ENCODE assay signal across 8 cellular contexts in the genomic region with DNA sequence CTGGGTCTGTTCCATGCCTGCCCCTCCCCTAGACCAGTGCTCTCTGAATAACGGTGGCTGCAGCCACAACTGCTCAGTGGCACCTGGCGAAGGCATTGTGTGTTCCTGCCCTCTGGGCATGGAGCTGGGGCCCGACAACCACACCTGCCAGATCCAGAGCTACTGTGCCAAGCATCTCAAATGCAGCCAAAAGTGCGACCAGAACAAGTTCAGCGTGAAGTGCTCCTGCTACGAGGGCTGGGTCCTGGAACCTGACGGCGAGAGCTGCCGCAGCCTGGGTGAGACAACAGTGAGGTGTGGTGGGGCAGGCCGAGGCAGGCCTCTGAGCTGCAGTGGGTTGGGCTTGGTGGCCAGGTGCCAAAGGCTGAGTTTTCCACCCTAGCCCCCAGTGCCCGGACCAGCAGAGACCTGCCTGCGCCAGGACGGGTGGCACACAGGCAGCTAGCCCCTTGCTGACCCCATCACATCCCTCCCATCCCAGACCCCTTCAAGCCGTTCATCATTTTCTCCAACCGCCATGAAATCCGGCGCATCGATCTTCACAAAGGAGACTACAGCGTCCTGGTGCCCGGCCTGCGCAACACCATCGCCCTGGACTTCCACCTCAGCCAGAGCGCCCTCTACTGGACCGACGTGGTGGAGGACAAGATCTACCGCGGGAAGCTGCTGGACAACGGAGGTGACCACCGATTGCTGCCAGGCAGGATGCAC. TPM values are rescaled to one million over a fixed set of nuclear protein-coding genes. Genes with fewer than 3 reads are reported as not detected.
A peak's percentile ranks its signal among the peaks of the same experiment; 100 is the strongest.
DNase-seq lines count a peak whose midpoint lies in the region; ATAC-seq and TF ChIP-seq lines count a peak whose summit lies in the region.

No MANE protein-coding gene starts in this region.

- H3K9ac ChIP-seq in OCI-LY3 (ENCODE audit: low read length) (no peak overlapping the region), trophoblast cell (ENCODE audit: low read length) (no peak overlapping the region)

- no peak overlapping the region for H3K4ac ChIP-seq in trophoblast cell (ENCODE audit: low read depth, low read length)

- no peak overlapping the region for H2BK5ac ChIP-seq in trophoblast cell (ENCODE audit: low read depth, low read length, poor library complexity)

- H3K4me3 ChIP-seq in OCI-LY3 (ENCODE audit: low read length) (no peak overlapping the region), gastroesophageal sphincter (no peak overlapping the region), trophoblast cell (ENCODE audit: low read depth, low read length) (no peak overlapping the region)

- TF ChIP-seq CTCF in C4-2B (conservative IDR thresholded peaks at IDR 0.05) (peak; percentile 97), OCI-LY3 (IDR thresholded peaks at IDR 0.05; ENCODE audit: low read depth, low read length) (peak; percentile 75), gastroesophageal sphincter (IDR thresholded peaks at IDR 0.05) (peak in 3 of 4 experiments; percentile 86 to 89 (median 87))

- no peak overlapping the region for H2BK120ac ChIP-seq in trophoblast cell (ENCODE audit: insufficient read depth, low read length, poor library complexity)

- no peak overlapping the region for H2BK12ac ChIP-seq in trophoblast cell (ENCODE audit: low read length)

- no peaks in the 10 kb centered on the region for H3K79me1 ChIP-seq in trophoblast cell (ENCODE audit: low read length)

- H3K36me3 ChIP-seq in OCI-LY3 (replicated peaks; ENCODE audit: low read depth, low read length) (no peaks in the 10 kb centered on the region), gastroesophageal sphincter (peaks cover 0 to 93% of the 10 kb centered on the region in 2 donors), trophoblast cell (ENCODE audit: control insufficient read depth in 1 of 2, insufficient read depth in 2 of 2, low read length in 2 of 2) (peaks cover 87 to 89% of the 10 kb centered on the region in 2 experiments)

- H3K27ac ChIP-seq in C4-2B, result no peak overlapping the region
- H3K27ac ChIP-seq in OCI-LY3 (ENCODE audit: low read length), result no peak overlapping the region
- H3K27ac ChIP-seq in gastroesophageal sphincter, result peak overlapping the region in 3 of 4 donors; percentile 5 to 66 (median 61)
- H3K27ac ChIP-seq in trophoblast cell (ENCODE audit: low read depth, low read length), result no peak overlapping the region

- H3K9me3 ChIP-seq in OCI-LY3 (ENCODE audit: insufficient read depth, low read length) (no peaks in the 10 kb centered on the region), gastroesophageal sphincter (no peaks in the 10 kb centered on the region), trophoblast cell (ENCODE audit: insufficient read depth, low read depth, low read length) (peaks cover 2% of the 10 kb centered on the region)

- H3K23ac ChIP-seq in trophoblast cell (ENCODE audit: low read length), result no peak overlapping the region

- DNase-seq in HuH-7 (ENCODE audit: low spot score) (peak; percentile 92), trophoblast cell (peak; percentile 63 to 88), cortex of kidney (lab: John Stamatoyannopoulos, UW) (no peak), NCI-H1694 (lab: John Stamatoyannopoulos, UW) (no peak)
- DNase-seq in activated effector memory CD4-positive, alpha-beta T cell treated with Interleukin-2 at 50 U/mL for 16 hours, result peak; percentile 2

- no peak overlapping the region for H3K14ac ChIP-seq in trophoblast cell (ENCODE audit: low read length)

- ATAC-seq in gastroesophageal sphincter, result peak; percentile 79

- no peak overlapping the region for H3K18ac ChIP-seq in trophoblast cell (ENCODE audit: low read length)

- no peaks in the 10 kb centered on the region for H4K20me1 ChIP-seq in OCI-LY3 (ENCODE audit: insufficient read depth, low read length)

- no peaks in the 10 kb centered on the region for H3K79me2 ChIP-seq in OCI-LY3 (ENCODE audit: low read length)
- H3K79me2 ChIP-seq in trophoblast cell (ENCODE audit: control insufficient read depth, insufficient read depth, low read length, poor library complexity), result no peaks in the 10 kb centered on the region

- no peak for TF ChIP-seq POLR2A in gastroesophageal sphincter (IDR thresholded peaks at IDR 0.05)

- H3K27me3 ChIP-seq in OCI-LY3 (ENCODE audit: low read depth, low read length), result no peaks in the 10 kb centered on the region
- H3K27me3 ChIP-seq in gastroesophageal sphincter, result no peaks in the 10 kb centered on the region
- no peaks in the 10 kb centered on the region for H3K27me3 ChIP-seq in trophoblast cell (ENCODE audit: insufficient read depth, low read length)

- H3K4me1 ChIP-seq in OCI-LY3 (ENCODE audit: low read length) (no peaks in the 10 kb centered on the region), gastroesophageal sphincter (peaks cover 0 to 27% (median 0%) of the 10 kb centered on the region in 3 donors), trophoblast cell (ENCODE audit: control insufficient read depth in 1 of 2, insufficient read depth in 2 of 2, low read length in 2 of 2) (peaks cover 1 to 4% of the 10 kb centered on the region in 2 experiments)

- WGBS in gastroesophageal sphincter (ENCODE audit: low coverage in 1 of 2), 2 donors, result 53 to 55% methylated on average over 3 to 10 of the region's 29 CpGs
- WGBS in trophoblast cell (ENCODE audit: extremely low coverage, insufficient coverage, insufficient read length), result no CpG with 5 or more reads among the region's 29 CpGs

- H2AFZ ChIP-seq in OCI-LY3 (ENCODE audit: low read depth, low read length) (no peak overlapping the region), trophoblast cell (ENCODE audit: insufficient read depth, low read length, poor library complexity) (no peak overlapping the region)

- no peak overlapping the region for H3K4me2 ChIP-seq in OCI-LY3 (ENCODE audit: low read length)
- no peak overlapping the region for H3K4me2 ChIP-seq in trophoblast cell (ENCODE audit: low read length)

- TF ChIP-seq EP300 in gastroesophageal sphincter (IDR thresholded peaks at IDR 0.05), result no peak

- no peak overlapping the region for H4K91ac ChIP-seq in trophoblast cell (ENCODE audit: low read depth, low read length)

- no peak overlapping the region for H2AK5ac ChIP-seq in trophoblast cell (ENCODE audit: low read length)

- no peak overlapping the region for H4K8ac ChIP-seq in trophoblast cell (ENCODE audit: low read depth, low read length)

- H4K12ac ChIP-seq in trophoblast cell (ENCODE audit: low read depth, low read length), result no peak overlapping the region

RNA-seq across cellular contexts. Expression of gene LRP1-AS, which starts 28.2 kb away (rescaled TPM):
- total RNA-seq in gastroesophageal sphincter, result not detected
- polyA plus RNA-seq in trophoblast cell (2013), result not detected in 2 replicates

RNA-seq across cellular contexts. Expression of gene NXPH4, which starts 41.0 kb away (rescaled TPM):
- 1 to 10 TPM in 1 of 4 donors, not detected in 3; 1.1 TPM for total RNA-seq in gastroesophageal sphincter
- 0.85 and 0.86 TPM in 2 replicates for polyA plus RNA-seq in trophoblast cell (2013)

RNA-seq across cellular contexts. Expression of gene LRP1, which starts 47.3 kb away (rescaled TPM):
- 100 to 1,000 TPM; 185 to 292 (median 216) TPM for total RNA-seq in gastroesophageal sphincter
- 45.9 and 49.7 TPM in 2 replicates for polyA plus RNA-seq in trophoblast cell (2013)

RNA-seq across cellular contexts. Expression of gene SHMT2, which starts 53.9 kb away (rescaled TPM):
- 10 to 100 TPM; 20.5 to 42.4 (median 34.4) TPM for total RNA-seq in gastroesophageal sphincter
- polyA plus RNA-seq in trophoblast cell (2013), result 118 and 120 TPM in 2 replicates

Comparison
In these comparisons a context has a peak if more than half of its experiments do, and no peak if none do; other contexts are left out.
1. H3K27ac ChIP-seq: peak in gastroesophageal sphincter (3 of 4); none in C4-2B (single experiment), OCI-LY3 (single experiment) and trophoblast cell (single experiment).
2. DNase-seq: peak in HuH-7 (single experiment), activated effector memory CD4-positive, alpha-beta T cell treated with Interleukin-2 at 50 U/mL for 16 hours (single experiment) and trophoblast cell (2 of 2); none in cortex of kidney (single experiment) and NCI-H1694 (single experiment).
3. Peak in every context shown above with its lines, with median percentiles within 50 percentile points of each other: CTCF ChIP-seq.